1 cellular context compared by ENCODE assay signal in the genomic region with DNA sequence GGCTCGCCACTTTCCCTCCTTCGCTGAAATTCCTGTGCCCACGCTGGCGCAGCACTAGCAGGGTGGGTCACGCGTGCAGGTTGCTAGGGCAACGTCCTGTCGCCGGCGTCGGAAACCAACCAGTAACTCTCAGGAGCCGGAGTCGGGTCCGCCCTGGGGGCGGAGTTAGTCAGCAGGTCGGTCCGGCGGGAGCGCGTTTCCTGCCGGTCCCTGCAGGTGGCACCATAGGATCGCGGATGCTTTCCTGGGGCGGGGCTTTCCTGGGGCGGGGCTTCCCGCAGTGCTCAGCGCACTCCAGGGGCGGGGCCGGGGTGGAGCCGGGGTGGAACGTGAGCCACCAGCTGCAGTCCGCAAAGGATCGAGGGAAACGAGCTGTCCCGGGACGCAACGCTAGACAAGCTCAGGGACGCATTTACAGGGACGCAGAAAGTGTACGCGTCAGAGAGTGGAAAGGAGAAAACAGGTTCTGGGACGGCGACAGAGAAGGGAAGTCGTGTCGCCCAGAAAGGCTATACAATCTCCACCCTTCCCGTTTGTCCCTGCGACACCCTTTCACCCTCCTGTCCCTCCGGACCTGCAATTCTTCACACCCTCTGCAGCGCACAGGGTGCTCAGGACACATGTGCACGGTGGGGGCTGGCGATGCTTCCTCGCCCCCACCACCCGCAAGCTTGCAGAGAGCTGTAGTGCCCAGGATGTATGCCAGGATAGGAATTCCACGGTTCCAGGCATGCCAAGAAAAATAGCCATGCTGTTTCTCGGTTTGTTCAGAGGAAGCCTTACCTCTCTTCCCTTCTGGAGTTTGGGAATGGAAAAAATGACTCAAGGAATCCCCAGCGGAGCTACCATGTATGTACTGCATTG.
TF ChIP-seq lines count a peak whose summit lies in the region.

No MANE protein-coding gene starts in this region.

TF ChIP-seq in HepG2, 621 proteins besides CTCF, POLR2A, EP300 and RAD21 (continued from another document):
- TF ChIP-seq TBP (CRISPR knock-in tag; IDR thresholded peaks at IDR 0.05) (0 out of 2 replicates have a peak, but pooled peaks have one; percentile 82), FOXP1 (IDR thresholded peaks at IDR 0.05) (no peak), FOXP1 (CRISPR knock-in tag; IDR thresholded peaks at IDR 0.05) (no peak; the same call in 1 of the 2 replicates), POGZ (CRISPR knock-in tag; IDR thresholded peaks at IDR 0.05) (peak; percentile 35; the same call in 1 of the 2 replicates), MATR3 (CRISPR knock-in tag; IDR thresholded peaks at IDR 0.05) (no peak), THAP11 (CRISPR knock-in tag; IDR thresholded peaks at IDR 0.05) (peak; percentile 58), ZSCAN12 (CRISPR knock-in tag; IDR thresholded peaks at IDR 0.05) (no peak), SPEN (CRISPR knock-in tag; IDR thresholded peaks at IDR 0.05; ENCODE audit: low read depth) (no peak; the same call in 1 of the 2 replicates), MEIS2 (CRISPR knock-in tag; IDR thresholded peaks at IDR 0.05) (peak; percentile 63; the same call in 1 of the 2 replicates), NFYB (CRISPR knock-in tag; IDR thresholded peaks at IDR 0.05) (peak; percentile 74), MEIS1 (CRISPR knock-in tag; IDR thresholded peaks at IDR 0.05; ENCODE audit: borderline replicate concordance) (peak; percentile 58; the same call in 1 of the 2 replicates), ETV6 (CRISPR knock-in tag; conservative IDR thresholded peaks at IDR 0.05) (no peak), ZNF367 (CRISPR knock-in tag; IDR thresholded peaks at IDR 0.05; ENCODE audit: borderline replicate concordance) (no peak), FOXK1 (CRISPR knock-in tag; IDR thresholded peaks at IDR 0.05; ENCODE audit: borderline replicate concordance, low read depth) (peak; percentile 20; the same call in 1 of the 2 replicates), MBD4 (IDR thresholded peaks at IDR 0.05; ENCODE audit: borderline replicate concordance, low read length) (no peak), ZSCAN21 (CRISPR knock-in tag; IDR thresholded peaks at IDR 0.05; ENCODE audit: borderline replicate concordance) (no peak; the same call in 1 of the 2 replicates), PAXIP1 (CRISPR knock-in tag; conservative IDR thresholded peaks at IDR 0.05) (peak; percentile 11; the same call in 1 of the 2 replicates), ZBTB3 (CRISPR knock-in tag; IDR thresholded peaks at IDR 0.05; ENCODE audit: borderline replicate concordance, low read depth) (no peak), SOX13 (IDR thresholded peaks at IDR 0.05) (no peak), SOX13 (CRISPR knock-in tag; conservative IDR thresholded peaks at IDR 0.05 in 1 of 2, IDR thresholded peaks at IDR 0.05 in 1 of 2) (peak in 1 of 2 experiments; percentile 18; a peak in 1 of 4 replicates), ZKSCAN1 (IDR thresholded peaks at IDR 0.05; ENCODE audit: low read length) (no peak), HMGXB4 (CRISPR knock-in tag; IDR thresholded peaks at IDR 0.05; ENCODE audit: borderline replicate concordance in 1 of 2, low read depth in 1 of 2) (peak; percentile 63 to 75; a peak in 3 of 4 replicates), ZNF773 (CRISPR knock-in tag; IDR thresholded peaks at IDR 0.05; ENCODE audit: borderline replicate concordance) (0 out of 2 replicates have a peak, but pooled peaks have one; percentile 41), MED13 (CRISPR knock-in tag; IDR thresholded peaks at IDR 0.05) (no peak), GTF2F1 (IDR thresholded peaks at IDR 0.05; ENCODE audit: low read length) (no peak), NBN (conservative IDR thresholded peaks at IDR 0.05) (no peak), ZNF225 (CRISPR knock-in tag; IDR thresholded peaks at IDR 0.05) (no peak), MBNL3 (CRISPR knock-in tag; conservative IDR thresholded peaks at IDR 0.05) (no peak), MXD4 (CRISPR knock-in tag; IDR thresholded peaks at IDR 0.05) (peak; percentile 88), ZNF639 (CRISPR knock-in tag; conservative IDR thresholded peaks at IDR 0.05) (no peak; the same call in 1 of the 2 replicates), CERS6 (CRISPR knock-in tag; IDR thresholded peaks at IDR 0.05) (no peak)
- TF ChIP-seq, protein P1, sequence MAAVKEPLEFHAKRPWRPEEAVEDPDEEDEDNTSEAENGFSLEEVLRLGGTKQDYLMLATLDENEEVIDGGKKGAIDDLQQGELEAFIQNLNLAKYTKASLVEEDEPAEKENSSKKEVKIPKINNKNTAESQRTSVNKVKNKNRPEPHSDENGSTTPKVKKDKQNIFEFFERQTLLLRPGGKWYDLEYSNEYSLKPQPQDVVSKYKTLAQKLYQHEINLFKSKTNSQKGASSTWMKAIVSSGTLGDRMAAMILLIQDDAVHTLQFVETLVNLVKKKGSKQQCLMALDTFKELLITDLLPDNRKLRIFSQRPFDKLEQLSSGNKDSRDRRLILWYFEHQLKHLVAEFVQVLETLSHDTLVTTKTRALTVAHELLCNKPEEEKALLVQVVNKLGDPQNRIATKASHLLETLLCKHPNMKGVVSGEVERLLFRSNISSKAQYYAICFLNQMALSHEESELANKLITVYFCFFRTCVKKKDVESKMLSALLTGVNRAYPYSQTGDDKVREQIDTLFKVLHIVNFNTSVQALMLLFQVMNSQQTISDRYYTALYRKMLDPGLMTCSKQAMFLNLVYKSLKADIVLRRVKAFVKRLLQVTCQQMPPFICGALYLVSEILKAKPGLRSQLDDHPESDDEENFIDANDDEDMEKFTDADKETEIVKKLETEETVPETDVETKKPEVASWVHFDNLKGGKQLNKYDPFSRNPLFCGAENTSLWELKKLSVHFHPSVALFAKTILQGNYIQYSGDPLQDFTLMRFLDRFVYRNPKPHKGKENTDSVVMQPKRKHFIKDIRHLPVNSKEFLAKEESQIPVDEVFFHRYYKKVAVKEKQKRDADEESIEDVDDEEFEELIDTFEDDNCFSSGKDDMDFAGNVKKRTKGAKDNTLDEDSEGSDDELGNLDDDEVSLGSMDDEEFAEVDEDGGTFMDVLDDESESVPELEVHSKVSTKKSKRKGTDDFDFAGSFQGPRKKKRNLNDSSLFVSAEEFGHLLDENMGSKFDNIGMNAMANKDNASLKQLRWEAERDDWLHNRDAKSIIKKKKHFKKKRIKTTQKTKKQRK (IDR thresholded peaks at IDR 0.05; ENCODE audit: low read length), result no peak
- TF ChIP-seq, protein P2, sequence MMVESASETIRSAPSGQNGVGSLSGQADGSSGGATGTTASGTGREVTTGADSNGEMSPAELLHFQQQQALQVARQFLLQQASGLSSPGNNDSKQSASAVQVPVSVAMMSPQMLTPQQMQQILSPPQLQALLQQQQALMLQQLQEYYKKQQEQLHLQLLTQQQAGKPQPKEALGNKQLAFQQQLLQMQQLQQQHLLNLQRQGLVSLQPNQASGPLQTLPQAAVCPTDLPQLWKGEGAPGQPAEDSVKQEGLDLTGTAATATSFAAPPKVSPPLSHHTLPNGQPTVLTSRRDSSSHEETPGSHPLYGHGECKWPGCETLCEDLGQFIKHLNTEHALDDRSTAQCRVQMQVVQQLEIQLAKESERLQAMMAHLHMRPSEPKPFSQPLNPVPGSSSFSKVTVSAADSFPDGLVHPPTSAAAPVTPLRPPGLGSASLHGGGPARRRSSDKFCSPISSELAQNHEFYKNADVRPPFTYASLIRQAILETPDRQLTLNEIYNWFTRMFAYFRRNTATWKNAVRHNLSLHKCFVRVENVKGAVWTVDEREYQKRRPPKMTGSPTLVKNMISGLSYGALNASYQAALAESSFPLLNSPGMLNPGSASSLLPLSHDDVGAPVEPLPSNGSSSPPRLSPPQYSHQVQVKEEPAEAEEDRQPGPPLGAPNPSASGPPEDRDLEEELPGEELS (CRISPR knock-in tag; IDR thresholded peaks at IDR 0.05), result 0 out of 2 replicates have a peak, but pooled peaks have one; percentile 35
- TF ChIP-seq, protein P3, sequence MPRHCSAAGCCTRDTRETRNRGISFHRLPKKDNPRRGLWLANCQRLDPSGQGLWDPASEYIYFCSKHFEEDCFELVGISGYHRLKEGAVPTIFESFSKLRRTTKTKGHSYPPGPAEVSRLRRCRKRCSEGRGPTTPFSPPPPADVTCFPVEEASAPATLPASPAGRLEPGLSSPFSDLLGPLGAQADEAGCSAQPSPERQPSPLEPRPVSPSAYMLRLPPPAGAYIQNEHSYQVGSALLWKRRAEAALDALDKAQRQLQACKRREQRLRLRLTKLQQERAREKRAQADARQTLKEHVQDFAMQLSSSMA (CRISPR knock-in tag; IDR thresholded peaks at IDR 0.05), result no peak
